26 cellular contexts compared by ENCODE assay signal in the genomic region with DNA sequence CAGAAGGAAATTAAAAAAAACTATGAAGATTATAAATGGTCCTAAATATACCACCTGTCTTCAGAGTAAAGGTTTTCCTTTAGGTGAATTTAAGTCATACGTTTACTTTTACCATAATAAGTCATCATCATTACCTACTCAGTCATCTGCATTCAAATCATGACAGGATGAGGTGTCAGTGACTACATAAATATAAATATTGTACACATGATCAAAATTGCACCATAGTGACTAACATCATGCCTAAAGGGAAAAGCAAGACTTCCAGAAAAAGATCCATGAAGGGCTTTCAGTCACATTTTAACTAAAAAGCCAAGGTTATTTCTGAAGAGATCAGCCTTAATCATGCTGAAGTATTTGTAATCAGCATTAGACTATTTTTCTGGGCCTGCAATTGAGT.
"Had no signal": no experiment of that assay in that cellular context is flagged by ENCODE, and none has a peak within 500 bp of the region (broad histone marks: within the 10 kb centered on the region; RNA-seq: fewer than 3 reads in every experiment).

No MANE protein-coding gene starts in this region.

- H3K4me1 ChIP-seq: esophagus squamous epithelium, gastrocnemius medialis, right lobe of liver had no signal

- H3K36me3 ChIP-seq: brain microvascular endothelial cell, esophagus squamous epithelium, gastrocnemius medialis, neutrophil, right lobe of liver, thoracic aorta, WERI-Rb-1 had no signal

- H3K27me3 ChIP-seq: brain microvascular endothelial cell, esophagus squamous epithelium, gastrocnemius medialis, neutrophil, right lobe of liver had no signal

- ATAC-seq: activated CD4-positive, CD25-positive, alpha-beta regulatory T cell treated with anti-CD3 and anti-CD28 coated beads, Interleukin-2, amount 50 U/mL, for 24 hours; gastrocnemius medialis; left cardiac atrium; left ventricle myocardium superior; right lobe of liver had no signal

- FAIRE-seq: astrocyte, TTC549, urothelium cell line had no signal

- DNase-seq: activated CD4-positive, alpha-beta T cell treated with anti-CD3 and anti-CD28 coated beads for 48 hours; activated CD4-positive, alpha-beta T cell treated with anti-CD3 and anti-CD28 coated beads, Interleukin-2, amount 50 U/mL, for 48 hours; activated CD8-positive, alpha-beta memory T cell treated with anti-CD3 and anti-CD28 coated beads for 24 hours; activated effector memory CD4-positive, alpha-beta T cell treated with Interleukin-2 at 50 U/mL for 16 hours; activated naive CD4-positive, alpha-beta T cell treated with Interleukin-2 at 50 U/mL for 16 hours; amniotic stem cell; brain microvascular endothelial cell; central memory CD4-positive, alpha-beta T cell; endodermal cell; esophagus squamous epithelium; gastrocnemius medialis; glutamatergic neuron; islet precursor cell; left cardiac atrium; left ventricle myocardium superior; right lobe of liver; stimulated activated CD4-positive, alpha-beta T cell treated with anti-CD3 and anti-CD28 coated beads, Interleukin-2, amount 100 ng/mL, for 48 hours; stimulated activated naive CD4-positive, alpha-beta T cell treated with Interleukin-2 at 50 U/mL for 16 hours; trophoblast cell; WERI-Rb-1 had no signal

- H3K4me3 ChIP-seq: esophagus squamous epithelium, gastrocnemius medialis, right lobe of liver, thoracic aorta had no signal

- H3K9me3 ChIP-seq: esophagus squamous epithelium, gastrocnemius medialis, neutrophil, right lobe of liver, thoracic aorta had no signal

- H3K27ac ChIP-seq: brain microvascular endothelial cell, esophagus squamous epithelium, gastrocnemius medialis, neutrophil, right lobe of liver, thoracic aorta, WERI-Rb-1 had no signal
